1 cellular context compared by ENCODE assay signal in the genomic region with DNA sequence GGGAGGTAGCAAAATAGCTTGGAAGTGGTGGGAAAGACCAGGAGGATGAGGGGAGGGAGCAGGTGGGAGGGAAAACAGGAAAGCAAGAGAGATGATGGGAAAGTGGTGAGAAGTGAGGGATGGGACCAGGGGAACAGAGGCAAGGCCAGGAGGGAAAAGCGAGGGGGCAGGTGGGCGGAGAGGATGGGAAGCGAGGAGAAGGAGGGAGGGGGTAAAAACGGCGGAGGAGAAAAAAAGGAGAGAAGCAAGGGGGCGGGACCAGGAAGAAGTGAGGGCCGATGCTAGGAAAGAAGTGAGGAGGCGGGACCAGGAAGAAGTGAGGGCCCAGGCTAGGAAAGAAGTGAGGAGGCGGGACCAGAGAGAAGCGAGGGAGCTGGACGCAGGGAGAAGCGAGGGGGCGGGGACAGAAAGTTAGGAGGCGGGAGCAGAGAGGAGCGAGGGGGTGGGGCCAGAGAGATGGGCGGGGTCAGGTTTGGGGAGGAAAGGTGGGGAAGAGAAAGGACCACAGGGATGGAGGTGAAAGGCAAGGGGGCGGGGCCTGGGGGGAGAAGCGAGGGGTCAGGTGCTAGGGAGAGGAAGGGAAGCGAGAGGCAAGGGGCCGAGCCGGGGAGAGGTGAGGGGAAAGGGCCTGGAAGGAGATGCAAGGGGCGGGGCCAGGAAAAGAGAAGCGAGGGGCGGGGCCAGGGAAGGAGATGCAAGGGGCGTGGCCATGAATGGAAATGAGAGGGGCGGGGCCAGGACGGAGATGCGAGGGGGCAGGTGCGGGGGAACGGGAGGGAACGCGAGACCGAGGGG.
TF ChIP-seq lines count a peak whose summit lies in the region.

No MANE protein-coding gene starts in this region.

TF ChIP-seq in A549, 52 proteins besides CTCF, POLR2A, EP300 and RAD21 (continued from another document):
- TF ChIP-seq ZNF302 (CRISPR knock-in tag; IDR thresholded peaks at IDR 0.05) = no peak
- no peak for TF ChIP-seq POLR2AphosphoS2 (conservative IDR thresholded peaks at IDR 0.05; ENCODE audit: low read length)
- no peak for TF ChIP-seq TP53 (CRISPR knock-in tag; IDR thresholded peaks at IDR 0.05)
- TF ChIP-seq PHF8 (IDR thresholded peaks at IDR 0.05; ENCODE audit: borderline replicate concordance, low read depth) = no peak
- TF ChIP-seq HOXB13 (CRISPR knock-in tag; IDR thresholded peaks at IDR 0.05; ENCODE audit: low read depth) = no peak
- TF ChIP-seq BHLHE40 (IDR thresholded peaks at IDR 0.05; ENCODE audit: low read depth, low read length) = no peak
- TF ChIP-seq, protein P1, sequence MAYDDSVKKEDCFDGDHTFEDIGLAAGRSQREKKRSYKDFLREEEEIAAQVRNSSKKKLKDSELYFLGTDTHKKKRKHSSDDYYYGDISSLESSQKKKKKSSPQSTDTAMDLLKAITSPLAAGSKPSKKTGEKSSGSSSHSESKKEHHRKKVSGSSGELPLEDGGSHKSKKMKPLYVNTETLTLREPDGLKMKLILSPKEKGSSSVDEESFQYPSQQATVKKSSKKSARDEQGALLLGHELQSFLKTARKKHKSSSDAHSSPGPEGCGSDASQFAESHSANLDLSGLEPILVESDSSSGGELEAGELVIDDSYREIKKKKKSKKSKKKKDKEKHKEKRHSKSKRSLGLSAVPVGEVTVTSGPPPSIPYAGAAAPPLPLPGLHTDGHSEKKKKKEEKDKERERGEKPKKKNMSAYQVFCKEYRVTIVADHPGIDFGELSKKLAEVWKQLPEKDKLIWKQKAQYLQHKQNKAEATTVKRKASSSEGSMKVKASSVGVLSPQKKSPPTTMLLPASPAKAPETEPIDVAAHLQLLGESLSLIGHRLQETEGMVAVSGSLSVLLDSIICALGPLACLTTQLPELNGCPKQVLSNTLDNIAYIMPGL (CRISPR knock-in tag; IDR thresholded peaks at IDR 0.05; ENCODE audit: borderline replicate concordance) = no peak
TF ChIP-seq in A549: peak in this region for 0.
